In genomic region chr1:18936814-18937481, GRCh38 we compare ENCODE assay signal across 18 cellular contexts. TPM values are rescaled to one million over a fixed set of nuclear protein-coding genes. Genes with fewer than 3 reads are reported as not detected.
DNase-seq lines count a peak whose midpoint lies in the region; ATAC-seq and TF ChIP-seq lines count a peak whose summit lies in the region.
"Had no signal": no experiment of that assay in that cellular context is flagged by ENCODE, and none has a peak within 500 bp of the region (broad histone marks: within the 10 kb centered on the region; RNA-seq: fewer than 3 reads in every experiment).

No MANE protein-coding gene starts in this region.

- H3K4me2 ChIP-seq in H9 (ENCODE audit: insufficient read depth, insufficient read length, low read length), result no peak overlapping the region

- CTCF ChIA-PET in CD4-positive, alpha-beta memory T cell (lab: Charles Lee; ENCODE audit: partially characterized antibody), result interaction anchor here (0.8 to 3.6 kb wide), 4 partner anchors 9 to 24 kb away, joined by 3 to 14 read pairs (median 6); no protein-coding TSS in a partner anchor

- H3K23me2 ChIP-seq in H9 (ENCODE audit: insufficient read length, low read depth, low read length, poor library complexity, severe bottlenecking), result no peaks in the 10 kb centered on the region

- no peaks in the 10 kb centered on the region for H3K79me2 ChIP-seq in H9 (ENCODE audit: insufficient read depth, low read length)

- H3K27me3 ChIP-seq in CD4-positive, alpha-beta memory T cell (ENCODE audit: insufficient read depth, low read length), result no peaks in the 10 kb centered on the region
- H3K27me3 ChIP-seq in H9 (ENCODE audit: insufficient read depth, low read length) (no peaks in the 10 kb centered on the region), liver (ENCODE audit: control insufficient read depth in 4 of 4, insufficient read depth in 4 of 4, low read length in 3 of 4) (no peaks in the 10 kb centered on the region)
- H3K27me3 ChIP-seq: BE2C, Peyer's patch had no signal

- TF ChIP-seq CTCF in H9 (conservative IDR thresholded peaks at IDR 0.05) (no peak), liver (IDR thresholded peaks at IDR 0.05; ENCODE audit: low read depth, low read length, missing input control) (no peak)

- POLR2A ChIA-PET in CD4-positive, alpha-beta memory T cell (lab: Charles Lee; ENCODE audit: partially characterized antibody), result interaction anchor here (1.2 to 2.9 kb wide), 7 partner anchors 9 to 19 kb away, joined by 3 to 16 read pairs (median 9); partner anchors contain the start of gene IFFO2

- H2AK5ac ChIP-seq in H9 (ENCODE audit: insufficient read length, low read length), result no peak overlapping the region

- no peak overlapping the region for H3K18ac ChIP-seq in H9 (ENCODE audit: insufficient read length, low read depth, low read length)

- no peak overlapping the region for H2AFZ ChIP-seq in H9 (ENCODE audit: low read length)

- peak overlapping the region; percentile 4; the same call in 1 of the 2 replicates for H3K14ac ChIP-seq in H9 (ENCODE audit: insufficient read depth, low read length)

- no peak overlapping the region for H2BK12ac ChIP-seq in H9 (ENCODE audit: insufficient read length, low read depth, low read length)

- intact Hi-C loops in CD4-positive, alpha-beta memory T cell (cut with micrococcal nuclease), result no loop called here

- H4K5ac ChIP-seq in H9 (ENCODE audit: insufficient read length, low read depth, low read length), result no peak overlapping the region

- no peak for TF ChIP-seq RAD21 in liver (IDR thresholded peaks at IDR 0.05)

- no peak overlapping the region for H2BK120ac ChIP-seq in H9 (ENCODE audit: low read depth, low read length, poor library complexity, severe bottlenecking)

- ATAC-seq in HG03039 (IDR thresholded peaks at IDR 0.05; ENCODE audit: unreplicated experiment) (no peak), GM19397 (IDR thresholded peaks at IDR 0.05; ENCODE audit: unreplicated experiment) (no peak)
- ATAC-seq: left ventricle myocardium superior had no signal

- H3K9ac ChIP-seq in H9 (ENCODE audit: extremely low read depth, insufficient read length, low read length), result no peak overlapping the region
- no peak overlapping the region for H3K9ac ChIP-seq in liver (ENCODE audit: low read depth in 1 of 2, low read length in 2 of 2)

- no CpG with 5 or more reads among the region's 11 CpGs for WGBS in H9 (ENCODE audit: extremely low coverage, insufficient read length, low lambda C conversion rate)
- 60% methylated on average over 11 of the region's 11 CpGs for WGBS in liver

- H3K23ac ChIP-seq in H9 (ENCODE audit: insufficient read length, low read depth, low read length), result no peak overlapping the region

- no peaks in the 10 kb centered on the region for H3K79me1 ChIP-seq in H9 (ENCODE audit: insufficient read depth, low read depth, low read length, poor library complexity, severe bottlenecking)

- H3T11ph ChIP-seq in H9 (ENCODE audit: low read length), result no peak overlapping the region

- H3K9me3 Mint-ChIP-seq in CD4-positive, alpha-beta memory T cell, result no peaks in the 10 kb centered on the region
- no peaks in the 10 kb centered on the region; a peak in 2 of 5 replicates for H3K9me3 Mint-ChIP-seq in H9
- H3K9me3 Mint-ChIP-seq: activated naive CD8-positive, alpha-beta T cell treated with anti-CD3 and anti-CD28 coated beads, Interleukin-2, amount 10 ng/mL, durations not matched to agents 7 days and 5 days; nephron progenitor cell had no signal

- no peaks in the 10 kb centered on the region for H3K9me3 ChIP-seq in CD4-positive, alpha-beta memory T cell (ENCODE audit: control insufficient read depth in 1 of 2, low read length in 2 of 2)
- no peaks in the 10 kb centered on the region for H3K9me3 ChIP-seq in H9 (ENCODE audit: control insufficient read depth, low read depth, low read length)
- no peaks in the 10 kb centered on the region for H3K9me3 ChIP-seq in liver (ENCODE audit: control insufficient read depth in 4 of 4, low read length in 3 of 4)
- H3K9me3 ChIP-seq: BE2C, Peyer's patch had no signal

- H3K4me3 ChIP-seq in CD4-positive, alpha-beta memory T cell (ENCODE audit: low read length in 2 of 2), result no peak overlapping the region
- no peak overlapping the region for H3K4me3 ChIP-seq in liver (ENCODE audit: low read depth in 1 of 3, low read length in 3 of 3)
- H3K4me3 ChIP-seq: Peyer's patch had no signal

- no peak overlapping the region for H2BK20ac ChIP-seq in H9 (ENCODE audit: low read depth, low read length, poor library complexity, severe bottlenecking)

- peak in 1 of 5 donors; percentile 31 for DNase-seq in CD4-positive, alpha-beta memory T cell
- DNase-seq in H9 (no peak), astrocyte of the hippocampus (ENCODE audit: low read depth, low spot score) (peak; percentile 45), NCI-H2029 treated with DMSO at 0.1 percent for 48 hours (lab: John Stamatoyannopoulos, UW) (no peak), superior temporal gyrus (ENCODE audit: extremely low spot score) (no peak)
- DNase-seq: activated naive CD8-positive, alpha-beta T cell treated with anti-CD3 and anti-CD28 coated beads, Interleukin-2, amount 10 ng/mL, durations not matched to agents 7 days and 5 days; BE2C; caudate nucleus; effector CD8-positive, alpha-beta T cell; left ventricle myocardium superior; NCI-H2029; NCI-H524 treated with DMSO at 0.1 percent for 48 hours; nephron progenitor cell; Peyer's patch; stimulated activated CD4-positive, alpha-beta T cell treated with anti-CD3 and anti-CD28 coated beads, Interleukin-1b, Interleukin-23, amount 100 ng/mL, for 48 hours had no signal

- H2BK15ac ChIP-seq in H9 (ENCODE audit: low read depth, low read length), result no peak overlapping the region

- H3K36me3 ChIP-seq in CD4-positive, alpha-beta memory T cell (ENCODE audit: insufficient read depth, low read length), result no peaks in the 10 kb centered on the region
- H3K36me3 ChIP-seq in liver (ENCODE audit: control insufficient read depth in 4 of 4, insufficient read depth in 3 of 4, low read depth in 1 of 4, low read length in 3 of 4), result no peaks in the 10 kb centered on the region
- H3K36me3 ChIP-seq: BE2C, Peyer's patch had no signal

- H4K8ac ChIP-seq in H9 (replicated peaks; ENCODE audit: insufficient read length, low read depth, low read length), result no peak overlapping the region

- H4K91ac ChIP-seq in H9 (ENCODE audit: insufficient read length, low read depth, low read length), result no peak overlapping the region

- H2BK5ac ChIP-seq in H9 (ENCODE audit: insufficient read length, low read length), result no peak overlapping the region

- peaks cover 53 to 95% (median 83%) of the 10 kb centered on the region in 4 donors for H3K4me1 Mint-ChIP-seq in CD4-positive, alpha-beta memory T cell
- H3K4me1 Mint-ChIP-seq in H9, result peaks cover 58 to 68% of the 10 kb centered on the region in 2 experiments

- H3K27ac ChIP-seq in CD4-positive, alpha-beta memory T cell (ENCODE audit: low read depth, low read length), result no peak overlapping the region
- H3K27ac ChIP-seq in H9 (ENCODE audit: insufficient read length, low read depth, low read length) (no peak overlapping the region), liver (ENCODE audit: low read depth in 1 of 2, low read length in 2 of 2) (peak overlapping the region in 1 of 2 donors; percentile 18)
- H3K27ac ChIP-seq: Peyer's patch had no signal

- no peak overlapping the region for H3K4ac ChIP-seq in H9 (ENCODE audit: low read depth, low read length)

- no peaks in the 10 kb centered on the region for H3K27me3 Mint-ChIP-seq in CD4-positive, alpha-beta memory T cell
- H3K27me3 Mint-ChIP-seq in H9 (ENCODE audit: low read depth), result no peaks in the 10 kb centered on the region; the same call in none of the 2 replicates
- H3K27me3 Mint-ChIP-seq: activated naive CD8-positive, alpha-beta T cell treated with anti-CD3 and anti-CD28 coated beads, Interleukin-2, amount 10 ng/mL, durations not matched to agents 7 days and 5 days had no signal

- peak overlapping the region; percentile 65 to 91 (median 81) for H3K27ac Mint-ChIP-seq in CD4-positive, alpha-beta memory T cell
- peak overlapping the region in 1 of 3 experiments; percentile 55; a peak in 1 of 7 replicates for H3K27ac Mint-ChIP-seq in H9
- H3K27ac Mint-ChIP-seq: activated naive CD8-positive, alpha-beta T cell treated with anti-CD3 and anti-CD28 coated beads, Interleukin-2, amount 10 ng/mL, durations not matched to agents 7 days and 5 days; nephron progenitor cell had no signal

- H3K56ac ChIP-seq in H9 (ENCODE audit: insufficient read length, low read depth, low read length), result no peak overlapping the region

- H4K20me1 ChIP-seq in H9 (ENCODE audit: control insufficient read depth, insufficient read depth, insufficient read length), result no peaks in the 10 kb centered on the region

- peak overlapping the region in 3 of 8 donors; percentile 27 to 55 (median 39) for H3K4me3 Mint-ChIP-seq in CD4-positive, alpha-beta memory T cell
- no peak overlapping the region for H3K4me3 Mint-ChIP-seq in H9
- H3K4me3 Mint-ChIP-seq: activated naive CD8-positive, alpha-beta T cell treated with anti-CD3 and anti-CD28 coated beads, Interleukin-2, amount 10 ng/mL, durations not matched to agents 7 days and 5 days; nephron progenitor cell had no signal

- H3K36me3 Mint-ChIP-seq in CD4-positive, alpha-beta memory T cell, result peaks cover 0 to 15% of the 10 kb centered on the region in 2 donors
- H3K36me3 Mint-ChIP-seq in H9 (ENCODE audit: insufficient read depth in 1 of 3, low read depth in 3 of 3), result no peaks in the 10 kb centered on the region
- H3K36me3 Mint-ChIP-seq: activated naive CD8-positive, alpha-beta T cell treated with anti-CD3 and anti-CD28 coated beads, Interleukin-2, amount 10 ng/mL, durations not matched to agents 7 days and 5 days had no signal

- H3K4me1 ChIP-seq in CD4-positive, alpha-beta memory T cell (ENCODE audit: insufficient read depth, low read length), result peaks cover 99% of the 10 kb centered on the region
- H3K4me1 ChIP-seq in H9 (ENCODE audit: insufficient read depth, low read length), result peaks cover 3% of the 10 kb centered on the region; the same call in 1 of the 2 replicates
- peaks cover 5 to 17% (median 8%) of the 10 kb centered on the region in 4 donors for H3K4me1 ChIP-seq in liver (ENCODE audit: control insufficient read depth in 4 of 4, insufficient read depth in 4 of 4, low read length in 3 of 4)
- H3K4me1 ChIP-seq: BE2C had no signal

TF ChIP-seq in liver, 16 proteins besides CTCF, POLR2A, EP300 and RAD21 (continues in another document):
- TF ChIP-seq FOXA1 (IDR thresholded peaks at IDR 0.05) (no peak), ATF3 (IDR thresholded peaks at IDR 0.05) (no peak), SP1 (IDR thresholded peaks at IDR 0.05) (no peak), RXRA (IDR thresholded peaks at IDR 0.05) (peak in 1 of 2 donors; percentile 57)

RNA-seq across cellular contexts. Expression of gene IFFO2, which starts 19.5 kb away (rescaled TPM):
- 10 to 100 TPM; 39.0 to 41.3 TPM for total RNA-seq in CD4-positive, alpha-beta memory T cell
- 1 to 10 TPM; 1.3 to 5.2 TPM for polyA plus RNA-seq in CD4-positive, alpha-beta memory T cell
- total RNA-seq in H9 (2021) (3.6 and 6.1 TPM in 2 replicates), liver (1 to 10 TPM; 2.6 to 7.4 TPM)
- 1 to 10 TPM in 1 of 2 donors, under 1 TPM in 1; 0.88 to 3.4 TPM for polyA plus RNA-seq in liver

RNA-seq across cellular contexts. Expression of gene ALDH4A1, which starts 34.6 kb away (rescaled TPM):
- 1 to 10 TPM; 1.4 to 1.5 TPM for total RNA-seq in CD4-positive, alpha-beta memory T cell
- 1 to 10 TPM; 1.1 to 1.6 TPM for polyA plus RNA-seq in CD4-positive, alpha-beta memory T cell
- total RNA-seq in H9 (2021) (26.1 TPM in 2 replicates), liver (100 to 1,000 TPM; 162 to 287 TPM)
- polyA plus RNA-seq in liver, result 100 to 1,000 TPM; 201 to 424 TPM

Comparison
In these comparisons a context has a peak if more than half of its experiments do, and no peak if none do; other contexts are left out.
1. RNA of gene ALDH4A1, which starts 34.6 kb away (total RNA-seq): 162 to 287 TPM in liver and 26.1 TPM in H9; 1.4 to 1.5 TPM in CD4-positive, alpha-beta memory T cell; every median in the first group is over 10 times any median in the second.